ENCODE assay signal across 1 cellular context in the genomic region with DNA sequence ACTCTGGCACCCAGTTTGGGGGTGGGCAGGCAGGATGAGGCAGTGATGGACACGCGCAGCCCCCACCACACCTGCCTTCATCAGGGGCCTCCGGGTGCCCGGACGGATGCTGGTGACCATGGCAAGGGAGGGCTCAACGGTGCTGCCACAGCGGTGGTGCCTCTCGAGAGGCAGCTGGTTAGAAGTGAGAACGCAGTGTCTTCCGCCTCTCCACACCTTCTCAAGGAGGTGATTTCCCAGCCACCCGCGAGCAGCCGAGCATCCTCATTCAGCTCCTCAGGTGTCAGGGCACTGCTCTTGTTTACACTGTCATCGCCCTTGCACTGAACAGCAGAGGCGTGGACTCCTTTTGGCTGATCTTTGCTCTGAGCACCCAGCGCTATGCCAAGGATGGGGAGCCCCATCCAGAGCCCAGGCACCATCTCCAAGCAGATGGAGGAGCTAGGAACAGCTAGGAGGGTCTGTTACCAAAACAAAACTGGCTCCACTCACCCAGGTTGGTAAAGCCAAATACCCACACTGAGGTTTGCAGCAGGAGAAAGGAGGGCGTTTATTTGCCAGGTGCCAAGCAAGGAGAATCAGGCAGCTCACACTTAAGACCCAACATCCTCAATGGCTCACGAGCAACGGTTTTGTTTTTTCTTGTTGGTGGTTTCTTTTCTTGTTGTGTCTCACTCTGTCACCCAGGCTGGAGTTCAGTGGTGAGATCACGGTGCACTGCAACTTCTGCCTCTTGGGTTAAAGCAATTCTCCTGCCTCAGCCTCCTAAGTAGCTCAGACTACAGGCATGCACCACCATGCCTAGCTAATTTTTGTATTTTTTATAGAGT.
TF ChIP-seq lines count a peak whose summit lies in the region.

No MANE protein-coding gene starts in this region.

TF ChIP-seq in GM12878, 131 proteins besides CTCF, POLR2A, EP300 and RAD21:
- no peak for TF ChIP-seq BCL11A (IDR thresholded peaks at IDR 0.05; ENCODE audit: low read depth, low read length)
- TF ChIP-seq GATAD2B (conservative IDR thresholded peaks at IDR 0.05; ENCODE audit: low read depth), result 0 out of 2 replicates have a peak, but pooled peaks have one; percentile 27
- no peak for TF ChIP-seq WRNIP1 (IDR thresholded peaks at IDR 0.05; ENCODE audit: borderline replicate concordance, low read depth, low read length)
- no peak for TF ChIP-seq KLF5 (IDR thresholded peaks at IDR 0.05; ENCODE audit: partially characterized antibody)
- TF ChIP-seq ZNF217 (IDR thresholded peaks at IDR 0.05), result no peak
- TF ChIP-seq FOXK2 (IDR thresholded peaks at IDR 0.05), result peak; percentile 51; the same call in 1 of the 2 replicates
- TF ChIP-seq, protein P1, sequence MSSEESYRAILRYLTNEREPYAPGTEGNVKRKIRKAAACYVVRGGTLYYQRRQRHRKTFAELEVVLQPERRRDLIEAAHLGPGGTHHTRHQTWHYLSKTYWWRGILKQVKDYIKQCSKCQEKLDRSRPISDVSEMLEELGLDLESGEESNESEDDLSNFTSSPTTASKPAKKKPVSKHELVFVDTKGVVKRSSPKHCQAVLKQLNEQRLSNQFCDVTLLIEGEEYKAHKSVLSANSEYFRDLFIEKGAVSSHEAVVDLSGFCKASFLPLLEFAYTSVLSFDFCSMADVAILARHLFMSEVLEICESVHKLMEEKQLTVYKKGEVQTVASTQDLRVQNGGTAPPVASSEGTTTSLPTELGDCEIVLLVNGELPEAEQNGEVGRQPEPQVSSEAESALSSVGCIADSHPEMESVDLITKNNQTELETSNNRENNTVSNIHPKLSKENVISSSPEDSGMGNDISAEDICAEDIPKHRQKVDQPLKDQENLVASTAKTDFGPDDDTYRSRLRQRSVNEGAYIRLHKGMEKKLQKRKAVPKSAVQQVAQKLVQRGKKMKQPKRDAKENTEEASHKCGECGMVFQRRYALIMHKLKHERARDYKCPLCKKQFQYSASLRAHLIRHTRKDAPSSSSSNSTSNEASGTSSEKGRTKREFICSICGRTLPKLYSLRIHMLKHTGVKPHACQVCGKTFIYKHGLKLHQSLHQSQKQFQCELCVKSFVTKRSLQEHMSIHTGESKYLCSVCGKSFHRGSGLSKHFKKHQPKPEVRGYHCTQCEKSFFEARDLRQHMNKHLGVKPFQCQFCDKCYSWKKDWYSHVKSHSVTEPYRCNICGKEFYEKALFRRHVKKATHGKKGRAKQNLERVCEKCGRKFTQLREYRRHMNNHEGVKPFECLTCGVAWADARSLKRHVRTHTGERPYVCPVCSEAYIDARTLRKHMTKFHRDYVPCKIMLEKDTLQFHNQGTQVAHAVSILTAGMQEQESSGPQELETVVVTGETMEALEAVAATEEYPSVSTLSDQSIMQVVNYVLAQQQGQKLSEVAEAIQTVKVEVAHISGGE (CRISPR knock-in tag; IDR thresholded peaks at IDR 0.05), result no peak
- no peak for TF ChIP-seq NFYA (IDR thresholded peaks at IDR 0.05; ENCODE audit: borderline replicate concordance, low read depth, low read length)
- TF ChIP-seq, protein P2, sequence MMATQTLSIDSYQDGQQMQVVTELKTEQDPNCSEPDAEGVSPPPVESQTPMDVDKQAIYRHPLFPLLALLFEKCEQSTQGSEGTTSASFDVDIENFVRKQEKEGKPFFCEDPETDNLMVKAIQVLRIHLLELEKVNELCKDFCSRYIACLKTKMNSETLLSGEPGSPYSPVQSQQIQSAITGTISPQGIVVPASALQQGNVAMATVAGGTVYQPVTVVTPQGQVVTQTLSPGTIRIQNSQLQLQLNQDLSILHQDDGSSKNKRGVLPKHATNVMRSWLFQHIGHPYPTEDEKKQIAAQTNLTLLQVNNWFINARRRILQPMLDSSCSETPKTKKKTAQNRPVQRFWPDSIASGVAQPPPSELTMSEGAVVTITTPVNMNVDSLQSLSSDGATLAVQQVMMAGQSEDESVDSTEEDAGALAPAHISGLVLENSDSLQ (IDR thresholded peaks at IDR 0.05), result no peak
- TF ChIP-seq ESRRA (IDR thresholded peaks at IDR 0.05; ENCODE audit: low read length), result no peak
- no peak for TF ChIP-seq PRDM15 (CRISPR knock-in tag; IDR thresholded peaks at IDR 0.05)
- no peak for TF ChIP-seq ZZZ3 (IDR thresholded peaks at IDR 0.05; ENCODE audit: control insufficient read depth, insufficient read length, low read depth)
- TF ChIP-seq CBX3 (IDR thresholded peaks at IDR 0.05; ENCODE audit: borderline replicate concordance, low read depth), result no peak
